ENCODE assay signal across 10 cellular contexts in genomic region chr1:76571248-76571647, GRCh38.
"Had no signal": no experiment of that assay in that cellular context is flagged by ENCODE, and none has a peak within 500 bp of the region (broad histone marks: within the 10 kb centered on the region; RNA-seq: fewer than 3 reads in every experiment).

No MANE protein-coding gene starts in this region.

- H3K4me3 ChIP-seq: GM23248, GM23338, HAP-1 had no signal

- FAIRE-seq: H1, H54 had no signal

- H3K27ac ChIP-seq: GM23248 had no signal

- H3K9me3 ChIP-seq: HAP-1 had no signal

- H2AFZ ChIP-seq: GM23248, GM23338 had no signal

- H3K36me3 ChIP-seq: HAP-1 had no signal

- DNase-seq: GM23248, GOT3, H7, H9, HCEC 1CT, HFFc6 had no signal

- H3K4me2 ChIP-seq: GM23338 had no signal

- H3K9ac ChIP-seq: GM23248 had no signal

- H3K4me1 ChIP-seq: HAP-1 had no signal
